2 cellular contexts compared by ENCODE assay signal in genomic region chr9:37417252-37417803, GRCh38.
TF ChIP-seq lines count a peak whose summit lies in the region.

No MANE protein-coding gene starts in this region.

TF ChIP-seq in GM12891, 5 proteins besides CTCF, POLR2A, EP300 and RAD21 (continued from another document):
- no peak for TF ChIP-seq POU2F2 (IDR thresholded peaks at IDR 0.05; ENCODE audit: low read depth, low read length)
- TF ChIP-seq TAF1 (IDR thresholded peaks at IDR 0.05; ENCODE audit: low read depth, low read length) = no peak
- TF ChIP-seq POLR2AphosphoS5 (IDR thresholded peaks at IDR 0.05; ENCODE audit: low read depth, low read length) = no peak
- TF ChIP-seq SPI1 (IDR thresholded peaks at IDR 0.05; ENCODE audit: low read depth, low read length) = no peak

TF ChIP-seq in K562, 482 proteins besides CTCF, POLR2A, EP300 and RAD21:
- TF ChIP-seq ESRRA (IDR thresholded peaks at IDR 0.05; ENCODE audit: borderline replicate concordance, low read depth) (peak; percentile 72), SAFB2 (IDR thresholded peaks at IDR 0.05; ENCODE audit: borderline replicate concordance, low read depth, low read length, severe bottlenecking) (no peak)
TF ChIP-seq in K562: peak in this region for 1.
